In the genomic region with DNA sequence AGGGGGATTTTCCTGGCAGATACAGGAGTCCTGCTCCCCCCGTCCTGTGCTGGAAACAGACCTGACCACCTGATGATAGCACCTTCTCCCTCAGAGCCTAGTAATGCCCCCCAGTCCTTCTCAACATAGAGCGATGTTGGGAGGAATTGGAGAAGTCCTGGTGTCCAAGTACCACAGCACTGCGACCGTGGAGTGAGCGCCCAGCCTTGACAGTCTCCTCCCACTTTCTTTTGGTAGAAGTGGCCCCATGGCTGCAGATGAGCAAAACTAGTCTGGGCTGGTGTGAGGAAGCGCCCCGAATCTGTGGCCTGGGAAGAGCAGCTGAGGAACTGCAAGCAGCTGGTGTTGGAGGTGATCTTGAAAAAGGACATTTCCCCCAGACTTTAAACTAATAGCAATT, we compare ENCODE assay signal across 30 cellular contexts.
DNase-seq lines count a peak whose midpoint lies in the region; ATAC-seq and TF ChIP-seq lines count a peak whose summit lies in the region.
"Had no signal": no experiment of that assay in that cellular context is flagged by ENCODE, and none has a peak within 500 bp of the region (broad histone marks: within the 10 kb centered on the region; RNA-seq: fewer than 3 reads in every experiment).

No MANE protein-coding gene starts in this region.

- H3K4me1 ChIP-seq in BE2C (no peaks in the 10 kb centered on the region; the same call in 1 of the 2 replicates), mucosa of rectum (ENCODE audit: control insufficient read depth in 2 of 2, insufficient read depth in 2 of 2, low read length in 2 of 2) (no peaks in the 10 kb centered on the region)
- H3K4me1 ChIP-seq: foreskin keratinocyte, heart left ventricle, pancreas, spleen, upper lobe of right lung had no signal

- peak; percentile 16 for DNase-seq in BE2C
- no peak for DNase-seq in MG63
- no peak for DNase-seq in astrocyte of the cerebellum (ENCODE audit: low read depth)
- DNase-seq in T-helper 17 cell, result no peak
- DNase-seq in anterior cingulate cortex (lab: John Stamatoyannopoulos, UW), result no peak
- no peak for DNase-seq in osteocyte (ENCODE audit: extremely low spot score, unreplicated experiment)
- DNase-seq: activated CD4-positive, alpha-beta T cell treated with anti-CD3 and anti-CD28 coated beads, Interleukin-2, amount 10 ng/mL, durations not matched to agents 7 days and 5 days; activated naive CD8-positive, alpha-beta T cell treated with anti-CD3 and anti-CD28 coated beads, Interleukin-2, amount 50 U/mL, for 24 hours; activated T-cell treated with anti-CD3 and anti-CD28 coated beads, Interleukin-2, amount 50 U/mL, for 4 hours; C1 segment of cervical spinal cord; DND-41; effector CD4-positive, alpha-beta T cell; foreskin keratinocyte; heart left ventricle; kidney; NCI-H1694; NCI-H774; pancreas; spleen; stimulated activated CD4-positive, alpha-beta T cell treated with anti-CD3 and anti-CD28 coated beads, Interleukin-2, amount 100 ng/mL, for 48 hours; upper lobe of right lung had no signal

- H3K4me1 Mint-ChIP-seq in T-helper 17 cell, result no peaks in the 10 kb centered on the region
- H3K4me1 Mint-ChIP-seq in osteocyte (ENCODE audit: unreplicated experiment), result no peaks in the 10 kb centered on the region
- H3K4me1 Mint-ChIP-seq: activated CD4-positive, alpha-beta T cell treated with anti-CD3 and anti-CD28 coated beads, Interleukin-2, amount 10 ng/mL, durations not matched to agents 7 days and 5 days; activated naive CD8-positive, alpha-beta T cell treated with anti-CD3 and anti-CD28 coated beads, Interleukin-2, amount 50 U/mL, for 24 hours; central memory CD8-positive, alpha-beta T cell had no signal

- no peaks in the 10 kb centered on the region for H3K9me3 ChIP-seq in BE2C
- no peaks in the 10 kb centered on the region for H3K9me3 ChIP-seq in MG63
- no peaks in the 10 kb centered on the region for H3K9me3 ChIP-seq in mucosa of rectum (ENCODE audit: control insufficient read depth in 2 of 2, low read length in 2 of 2)
- H3K9me3 ChIP-seq in T-helper 17 cell (ENCODE audit: control insufficient read depth, low read length, poor library complexity, severe bottlenecking), result no peaks in the 10 kb centered on the region
- H3K9me3 ChIP-seq: HAP-1, pancreas, upper lobe of right lung had no signal

- peak overlapping the region; percentile 81 for H3K4me3 ChIP-seq in BE2C (ENCODE audit: low read depth, low read length)
- H3K4me3 ChIP-seq in MG63, result peak overlapping the region; percentile 58
- peak overlapping the region; percentile 20 for H3K4me3 ChIP-seq in astrocyte of the cerebellum (ENCODE audit: low read depth, low read length)
- peak overlapping the region; percentile 8 for H3K4me3 ChIP-seq in mucosa of rectum (ENCODE audit: low read length in 2 of 2)
- H3K4me3 ChIP-seq: K562 had no signal

- H3K4me3 Mint-ChIP-seq in T-helper 17 cell (no peak overlapping the region), osteocyte (ENCODE audit: unreplicated experiment) (no peak overlapping the region)
- H3K4me3 Mint-ChIP-seq: activated CD4-positive, alpha-beta T cell treated with anti-CD3 and anti-CD28 coated beads, Interleukin-2, amount 10 ng/mL, durations not matched to agents 7 days and 5 days; activated naive CD8-positive, alpha-beta T cell treated with anti-CD3 and anti-CD28 coated beads, Interleukin-2, amount 50 U/mL, for 24 hours; activated T-cell treated with anti-CD3 and anti-CD28 coated beads, Interleukin-2, amount 50 U/mL, for 4 hours; central memory CD8-positive, alpha-beta T cell; natural killer cell treated with Interleukin-12 subunit alpha and Interleukin-12 subunit beta and Interleukin-15 and Interleukin-18, amount 100 ng/mL, for 72 hours had no signal

- no peak overlapping the region for H3K27ac ChIP-seq in mucosa of rectum (ENCODE audit: low read depth in 2 of 2, low read length in 2 of 2)
- H3K27ac ChIP-seq: epithelial cell of prostate, foreskin keratinocyte, heart left ventricle, pancreas, upper lobe of right lung had no signal

- no peak overlapping the region for H3K9ac ChIP-seq in mucosa of rectum (ENCODE audit: low read depth in 1 of 2, low read length in 2 of 2)

- H3K27ac Mint-ChIP-seq in T-helper 17 cell (no peak overlapping the region), osteocyte (ENCODE audit: unreplicated experiment) (no peak overlapping the region)
- H3K27ac Mint-ChIP-seq: activated CD4-positive, alpha-beta T cell treated with anti-CD3 and anti-CD28 coated beads, Interleukin-2, amount 10 ng/mL, durations not matched to agents 7 days and 5 days; activated naive CD8-positive, alpha-beta T cell treated with anti-CD3 and anti-CD28 coated beads, Interleukin-2, amount 50 U/mL, for 24 hours; natural killer cell treated with Interleukin-12 subunit alpha and Interleukin-12 subunit beta and Interleukin-15 and Interleukin-18, amount 100 ng/mL, for 72 hours had no signal

- TF ChIP-seq CTCF in BE2C (IDR thresholded peaks at IDR 0.05; ENCODE audit: low read depth, low read length), result no peak
- no peak for TF ChIP-seq CTCF in astrocyte of the cerebellum (IDR thresholded peaks at IDR 0.05; ENCODE audit: low read depth, low read length, missing control alignments)
- no peak for TF ChIP-seq CTCF in osteocyte (IDR thresholded peaks at IDR 0.05)

- in situ Hi-C loops in astrocyte of the cerebellum (cut with HindIII; ENCODE audit: low sequenced_read_pairs), result no loop called here

- H3K27me3 ChIP-seq in BE2C (no peaks in the 10 kb centered on the region), MG63 (no peaks in the 10 kb centered on the region), mucosa of rectum (ENCODE audit: control insufficient read depth in 2 of 2, insufficient read depth in 2 of 2, low read length in 2 of 2) (no peaks in the 10 kb centered on the region)
- H3K27me3 ChIP-seq: foreskin keratinocyte, heart left ventricle, pancreas, upper lobe of right lung had no signal

- no peak for ATAC-seq in T-helper 17 cell
- ATAC-seq in GM21786 (IDR thresholded peaks at IDR 0.05; ENCODE audit: unreplicated experiment), result no peak
- ATAC-seq: activated naive CD8-positive, alpha-beta T cell treated with anti-CD3 and anti-CD28 coated beads, Interleukin-2, amount 50 U/mL, for 24 hours; activated T-cell treated with anti-CD3 and anti-CD28 coated beads, Interleukin-2, amount 50 U/mL, for 4 hours; foreskin keratinocyte; heart left ventricle; Right ventricle myocardium inferior; SK-N-SH treated with all-trans-retinoic acid at 6 μM for 48 hours had no signal

- peaks cover 8% of the 10 kb centered on the region for H3K9me3 Mint-ChIP-seq in osteocyte (ENCODE audit: unreplicated experiment)
- H3K9me3 Mint-ChIP-seq: activated CD4-positive, alpha-beta T cell treated with anti-CD3 and anti-CD28 coated beads, Interleukin-2, amount 10 ng/mL, durations not matched to agents 7 days and 5 days; activated T-cell treated with anti-CD3 and anti-CD28 coated beads, Interleukin-2, amount 50 U/mL, for 4 hours; natural killer cell treated with Interleukin-12 subunit alpha and Interleukin-12 subunit beta and Interleukin-15 and Interleukin-18, amount 100 ng/mL, for 72 hours had no signal

- peaks cover 5% of the 10 kb centered on the region for H3K27me3 Mint-ChIP-seq in T-helper 17 cell
- no peaks in the 10 kb centered on the region for H3K27me3 Mint-ChIP-seq in osteocyte (ENCODE audit: unreplicated experiment)
- H3K27me3 Mint-ChIP-seq: activated CD4-positive, alpha-beta T cell treated with anti-CD3 and anti-CD28 coated beads, Interleukin-2, amount 10 ng/mL, durations not matched to agents 7 days and 5 days; activated naive CD8-positive, alpha-beta T cell treated with anti-CD3 and anti-CD28 coated beads, Interleukin-2, amount 50 U/mL, for 24 hours; central memory CD8-positive, alpha-beta T cell had no signal

- H3K36me3 ChIP-seq in BE2C, result no peaks in the 10 kb centered on the region
- H3K36me3 ChIP-seq in MG63, result no peaks in the 10 kb centered on the region
- H3K36me3 ChIP-seq in mucosa of rectum (ENCODE audit: control insufficient read depth in 2 of 2, insufficient read depth in 2 of 2, low read length in 2 of 2), result no peaks in the 10 kb centered on the region
- H3K36me3 ChIP-seq: HAP-1, heart left ventricle, pancreas, spleen, upper lobe of right lung had no signal

- H3K36me3 Mint-ChIP-seq in T-helper 17 cell (ENCODE audit: low read depth), result no peaks in the 10 kb centered on the region
- no peaks in the 10 kb centered on the region for H3K36me3 Mint-ChIP-seq in osteocyte (ENCODE audit: unreplicated experiment)
- H3K36me3 Mint-ChIP-seq: natural killer cell treated with Interleukin-12 subunit alpha and Interleukin-12 subunit beta and Interleukin-15 and Interleukin-18, amount 100 ng/mL, for 72 hours had no signal

Comparison
In these comparisons a context has a peak if more than half of its experiments do, and no peak if none do; other contexts are left out.
1. H3K4me3 ChIP-seq: peak in every context shown above with its lines; median percentile 81 in BE2C; 58 in MG63; 20 in astrocyte of the cerebellum; 8 in mucosa of rectum.